Comparison of ENCODE assay signal across 1 cellular context in the genomic region with DNA sequence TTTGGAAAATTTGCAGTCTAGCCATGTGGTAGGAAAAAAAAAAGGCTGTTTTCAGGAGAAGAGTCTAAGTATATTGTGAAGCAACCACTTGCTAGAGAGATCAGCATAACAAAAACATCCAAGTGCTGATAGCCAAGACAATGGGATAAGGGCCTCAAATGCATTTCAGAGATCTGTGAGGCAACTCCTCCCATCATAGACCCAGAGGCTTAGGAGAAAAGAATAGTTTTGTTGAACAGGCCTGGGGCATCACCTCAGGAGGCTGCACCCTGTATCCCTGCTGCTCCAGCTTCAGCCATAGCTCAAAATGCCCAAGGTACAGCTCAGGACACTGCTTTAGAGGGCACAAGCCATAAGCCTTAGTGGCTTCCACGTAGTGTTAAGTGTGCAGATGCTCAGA.
TF ChIP-seq lines count a peak whose summit lies in the region.

No MANE protein-coding gene starts in this region.

TF ChIP-seq in GM23338, 12 proteins besides CTCF, POLR2A, EP300 and RAD21 (continued from another document):
- TF ChIP-seq, protein P1, sequence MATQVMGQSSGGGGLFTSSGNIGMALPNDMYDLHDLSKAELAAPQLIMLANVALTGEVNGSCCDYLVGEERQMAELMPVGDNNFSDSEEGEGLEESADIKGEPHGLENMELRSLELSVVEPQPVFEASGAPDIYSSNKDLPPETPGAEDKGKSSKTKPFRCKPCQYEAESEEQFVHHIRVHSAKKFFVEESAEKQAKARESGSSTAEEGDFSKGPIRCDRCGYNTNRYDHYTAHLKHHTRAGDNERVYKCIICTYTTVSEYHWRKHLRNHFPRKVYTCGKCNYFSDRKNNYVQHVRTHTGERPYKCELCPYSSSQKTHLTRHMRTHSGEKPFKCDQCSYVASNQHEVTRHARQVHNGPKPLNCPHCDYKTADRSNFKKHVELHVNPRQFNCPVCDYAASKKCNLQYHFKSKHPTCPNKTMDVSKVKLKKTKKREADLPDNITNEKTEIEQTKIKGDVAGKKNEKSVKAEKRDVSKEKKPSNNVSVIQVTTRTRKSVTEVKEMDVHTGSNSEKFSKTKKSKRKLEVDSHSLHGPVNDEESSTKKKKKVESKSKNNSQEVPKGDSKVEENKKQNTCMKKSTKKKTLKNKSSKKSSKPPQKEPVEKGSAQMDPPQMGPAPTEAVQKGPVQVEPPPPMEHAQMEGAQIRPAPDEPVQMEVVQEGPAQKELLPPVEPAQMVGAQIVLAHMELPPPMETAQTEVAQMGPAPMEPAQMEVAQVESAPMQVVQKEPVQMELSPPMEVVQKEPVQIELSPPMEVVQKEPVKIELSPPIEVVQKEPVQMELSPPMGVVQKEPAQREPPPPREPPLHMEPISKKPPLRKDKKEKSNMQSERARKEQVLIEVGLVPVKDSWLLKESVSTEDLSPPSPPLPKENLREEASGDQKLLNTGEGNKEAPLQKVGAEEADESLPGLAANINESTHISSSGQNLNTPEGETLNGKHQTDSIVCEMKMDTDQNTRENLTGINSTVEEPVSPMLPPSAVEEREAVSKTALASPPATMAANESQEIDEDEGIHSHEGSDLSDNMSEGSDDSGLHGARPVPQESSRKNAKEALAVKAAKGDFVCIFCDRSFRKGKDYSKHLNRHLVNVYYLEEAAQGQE (IDR thresholded peaks at IDR 0.05; ENCODE audit: unreplicated experiment): no peak
- no peak for TF ChIP-seq ZNF114 (CRISPR knock-in tag; IDR thresholded peaks at IDR 0.05)
- no peak for TF ChIP-seq ZNF331 (CRISPR knock-in tag; IDR thresholded peaks at IDR 0.05; ENCODE audit: low read depth)
- no peak for TF ChIP-seq EZH2phosphoT487 (IDR thresholded peaks at IDR 0.05; ENCODE audit: unreplicated experiment)
- TF ChIP-seq, protein P2, sequence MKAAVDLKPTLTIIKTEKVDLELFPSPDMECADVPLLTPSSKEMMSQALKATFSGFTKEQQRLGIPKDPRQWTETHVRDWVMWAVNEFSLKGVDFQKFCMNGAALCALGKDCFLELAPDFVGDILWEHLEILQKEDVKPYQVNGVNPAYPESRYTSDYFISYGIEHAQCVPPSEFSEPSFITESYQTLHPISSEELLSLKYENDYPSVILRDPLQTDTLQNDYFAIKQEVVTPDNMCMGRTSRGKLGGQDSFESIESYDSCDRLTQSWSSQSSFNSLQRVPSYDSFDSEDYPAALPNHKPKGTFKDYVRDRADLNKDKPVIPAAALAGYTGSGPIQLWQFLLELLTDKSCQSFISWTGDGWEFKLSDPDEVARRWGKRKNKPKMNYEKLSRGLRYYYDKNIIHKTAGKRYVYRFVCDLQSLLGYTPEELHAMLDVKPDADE (IDR thresholded peaks at IDR 0.05): no peak
- TF ChIP-seq, protein P3, sequence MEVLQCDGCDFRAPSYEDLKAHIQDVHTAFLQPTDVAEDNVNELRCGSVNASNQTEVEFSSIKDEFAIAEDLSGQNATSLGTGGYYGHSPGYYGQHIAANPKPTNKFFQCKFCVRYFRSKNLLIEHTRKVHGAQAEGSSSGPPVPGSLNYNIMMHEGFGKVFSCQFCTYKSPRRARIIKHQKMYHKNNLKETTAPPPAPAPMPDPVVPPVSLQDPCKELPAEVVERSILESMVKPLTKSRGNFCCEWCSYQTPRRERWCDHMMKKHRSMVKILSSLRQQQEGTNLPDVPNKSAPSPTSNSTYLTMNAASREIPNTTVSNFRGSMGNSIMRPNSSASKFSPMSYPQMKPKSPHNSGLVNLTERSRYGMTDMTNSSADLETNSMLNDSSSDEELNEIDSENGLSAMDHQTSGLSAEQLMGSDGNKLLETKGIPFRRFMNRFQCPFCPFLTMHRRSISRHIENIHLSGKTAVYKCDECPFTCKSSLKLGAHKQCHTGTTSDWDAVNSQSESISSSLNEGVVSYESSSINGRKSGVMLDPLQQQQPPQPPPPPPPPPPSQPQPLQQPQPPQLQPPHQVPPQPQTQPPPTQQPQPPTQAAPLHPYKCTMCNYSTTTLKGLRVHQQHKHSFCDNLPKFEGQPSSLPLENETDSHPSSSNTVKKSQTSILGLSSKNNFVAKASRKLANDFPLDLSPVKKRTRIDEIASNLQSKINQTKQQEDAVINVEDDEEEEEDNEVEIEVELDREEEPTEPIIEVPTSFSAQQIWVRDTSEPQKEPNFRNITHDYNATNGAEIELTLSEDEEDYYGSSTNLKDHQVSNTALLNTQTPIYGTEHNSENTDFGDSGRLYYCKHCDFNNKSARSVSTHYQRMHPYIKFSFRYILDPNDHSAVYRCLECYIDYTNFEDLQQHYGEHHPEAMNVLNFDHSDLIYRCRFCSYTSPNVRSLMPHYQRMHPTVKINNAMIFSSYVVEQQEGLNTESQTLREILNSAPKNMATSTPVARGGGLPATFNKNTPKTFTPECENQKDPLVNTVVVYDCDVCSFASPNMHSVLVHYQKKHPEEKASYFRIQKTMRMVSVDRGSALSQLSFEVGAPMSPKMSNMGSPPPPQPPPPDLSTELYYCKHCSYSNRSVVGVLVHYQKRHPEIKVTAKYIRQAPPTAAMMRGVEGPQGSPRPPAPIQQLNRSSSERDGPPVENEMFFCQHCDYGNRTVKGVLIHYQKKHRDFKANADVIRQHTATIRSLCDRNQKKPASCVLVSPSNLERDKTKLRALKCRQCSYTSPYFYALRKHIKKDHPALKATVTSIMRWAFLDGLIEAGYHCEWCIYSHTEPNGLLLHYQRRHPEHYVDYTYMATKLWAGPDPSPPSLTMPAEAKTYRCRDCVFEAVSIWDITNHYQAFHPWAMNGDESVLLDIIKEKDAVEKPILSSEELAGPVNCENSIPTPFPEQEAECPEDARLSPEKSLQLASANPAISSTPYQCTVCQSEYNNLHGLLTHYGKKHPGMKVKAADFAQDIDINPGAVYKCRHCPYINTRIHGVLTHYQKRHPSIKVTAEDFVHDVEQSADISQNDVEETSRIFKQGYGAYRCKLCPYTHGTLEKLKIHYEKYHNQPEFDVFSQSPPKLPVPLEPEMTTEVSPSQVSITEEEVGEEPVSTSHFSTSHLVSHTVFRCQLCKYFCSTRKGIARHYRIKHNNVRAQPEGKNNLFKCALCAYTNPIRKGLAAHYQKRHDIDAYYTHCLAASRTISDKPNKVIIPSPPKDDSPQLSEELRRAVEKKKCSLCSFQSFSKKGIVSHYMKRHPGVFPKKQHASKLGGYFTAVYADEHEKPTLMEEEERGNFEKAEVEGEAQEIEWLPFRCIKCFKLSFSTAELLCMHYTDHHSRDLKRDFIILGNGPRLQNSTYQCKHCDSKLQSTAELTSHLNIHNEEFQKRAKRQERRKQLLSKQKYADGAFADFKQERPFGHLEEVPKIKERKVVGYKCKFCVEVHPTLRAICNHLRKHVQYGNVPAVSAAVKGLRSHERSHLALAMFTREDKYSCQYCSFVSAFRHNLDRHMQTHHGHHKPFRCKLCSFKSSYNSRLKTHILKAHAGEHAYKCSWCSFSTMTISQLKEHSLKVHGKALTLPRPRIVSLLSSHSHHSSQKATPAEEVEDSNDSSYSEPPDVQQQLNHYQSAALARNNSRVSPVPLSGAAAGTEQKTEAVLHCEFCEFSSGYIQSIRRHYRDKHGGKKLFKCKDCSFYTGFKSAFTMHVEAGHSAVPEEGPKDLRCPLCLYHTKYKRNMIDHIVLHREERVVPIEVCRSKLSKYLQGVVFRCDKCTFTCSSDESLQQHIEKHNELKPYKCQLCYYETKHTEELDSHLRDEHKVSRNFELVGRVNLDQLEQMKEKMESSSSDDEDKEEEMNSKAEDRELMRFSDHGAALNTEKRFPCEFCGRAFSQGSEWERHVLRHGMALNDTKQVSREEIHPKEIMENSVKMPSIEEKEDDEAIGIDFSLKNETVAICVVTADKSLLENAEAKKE (CRISPR knock-in tag; IDR thresholded peaks at IDR 0.05): no peak
- TF ChIP-seq CREB1 (CRISPR knock-in tag; IDR thresholded peaks at IDR 0.05; ENCODE audit: low read depth): no peak
- no peak for TF ChIP-seq POLR2AphosphoS5 (IDR thresholded peaks at IDR 0.05; ENCODE audit: low read depth)
- no peak for TF ChIP-seq JUNB (IDR thresholded peaks at IDR 0.05; ENCODE audit: unreplicated experiment)
- no peak for TF ChIP-seq STAT1 (IDR thresholded peaks at IDR 0.05; ENCODE audit: unreplicated experiment)
